In the genomic region with DNA sequence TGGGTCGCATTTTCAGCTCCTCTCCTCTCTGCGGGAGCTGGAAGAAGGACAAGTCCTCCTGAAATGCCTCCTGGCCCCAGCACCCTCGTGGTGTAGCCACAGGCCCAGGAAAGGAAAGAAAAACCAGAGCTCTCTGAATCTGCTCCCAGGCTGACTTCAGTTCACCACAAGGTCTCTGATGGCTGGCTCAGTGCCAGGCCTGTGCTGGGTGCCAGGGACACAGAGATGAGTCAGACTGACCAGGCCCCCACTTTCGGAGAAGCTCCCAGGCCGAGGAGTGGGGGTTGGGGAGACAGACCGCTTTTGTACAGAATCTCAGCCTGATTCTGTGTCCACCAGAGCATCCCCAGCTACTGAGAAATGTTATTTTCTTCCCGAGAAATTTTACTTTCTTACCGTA, we compare ENCODE assay signal across 9 cellular contexts. TPM values are rescaled to one million over a fixed set of nuclear protein-coding genes. Genes with fewer than 3 reads are reported as not detected.
A peak's percentile ranks its signal among the peaks of the same experiment; 100 is the strongest.
DNase-seq lines count a peak whose midpoint lies in the region; ATAC-seq, FAIRE-seq and TF ChIP-seq lines count a peak whose summit lies in the region.
"Had no signal": no experiment of that assay in that cellular context is flagged by ENCODE, and none has a peak within 500 bp of the region (broad histone marks: within the 10 kb centered on the region; RNA-seq: fewer than 3 reads in every experiment).

No MANE protein-coding gene starts in this region.

- no peaks in the 10 kb centered on the region for H3K79me2 ChIP-seq in DND-41 (ENCODE audit: insufficient read depth, low read length)

- H3K27me3 ChIP-seq in DND-41 (ENCODE audit: insufficient read depth, low read length, poor library complexity) (no peaks in the 10 kb centered on the region), H7 (ENCODE audit: control insufficient read depth, insufficient read depth, low read length) (no peaks in the 10 kb centered on the region)

- H3K9ac ChIP-seq in DND-41 (ENCODE audit: low read depth, low read length) = no peak overlapping the region
- H3K9ac ChIP-seq in kidney (ENCODE audit: low read length in 2 of 2) = no peak overlapping the region

- ATAC-seq in DND-41 (ENCODE audit: insufficient read depth, low read depth) = peak; percentile 27; the same call in 2 of the 3 replicates
- ATAC-seq in HG03064 (IDR thresholded peaks at IDR 0.05; ENCODE audit: low read depth, unreplicated experiment) = peak; percentile 49
- no peak for ATAC-seq in GM21360 (IDR thresholded peaks at IDR 0.05; ENCODE audit: unreplicated experiment)

- no peak overlapping the region for H3K4me3 ChIP-seq in DND-41 (ENCODE audit: low read depth in 1 of 2, low read length in 2 of 2)
- H3K4me3 ChIP-seq in astrocyte of the spinal cord (ENCODE audit: low read depth, low read length) = no peak overlapping the region
- no peak overlapping the region for H3K4me3 ChIP-seq in kidney (ENCODE audit: low read length in 2 of 2)
- no peak overlapping the region for H3K4me3 ChIP-seq in H7 (ENCODE audit: insufficient read depth, low read depth, low read length)

- DNase-seq in DND-41 (peak; percentile 64), T-helper 22 cell (ENCODE audit: low read depth) (peak; percentile 69), astrocyte of the spinal cord (ENCODE audit: low read depth, low spot score) (peak; percentile 99), kidney (peak; percentile 98), H7 (no peak)
- peak; percentile 65 to 78 for DNase-seq in stimulated activated CD4-positive, alpha-beta T cell treated with anti-CD3 and anti-CD28 coated beads, Interleukin-2, amount 100 ng/mL, for 24 hours

- H3K27ac ChIP-seq in DND-41 (ENCODE audit: low read length) (no peak overlapping the region), kidney (ENCODE audit: low read depth in 2 of 2, low read length in 2 of 2) (no peak overlapping the region)

- intact Hi-C loops in kidney (cut with DNase I) = no loop called here

- FAIRE-seq in kidney (lab: Jason Lieb, UNC) = no peak

- no peak overlapping the region for H3K4me2 ChIP-seq in DND-41 (ENCODE audit: insufficient read depth, low read length)

- no peak overlapping the region for H2AFZ ChIP-seq in DND-41 (ENCODE audit: low read depth, low read length)

- H3K4me1 ChIP-seq in DND-41 (ENCODE audit: insufficient read depth, low read length) (peaks cover 27% of the 10 kb centered on the region), kidney (ENCODE audit: control insufficient read depth in 1 of 2, insufficient read depth in 1 of 2, low read depth in 1 of 2, low read length in 2 of 2) (peaks cover 0 to 4% of the 10 kb centered on the region in 2 donors)

- H4K20me1 ChIP-seq in DND-41 (ENCODE audit: insufficient read depth, low read length) = no peaks in the 10 kb centered on the region

- H3K9me3 ChIP-seq in DND-41 (ENCODE audit: insufficient read depth, low read length, severe bottlenecking) = no peaks in the 10 kb centered on the region
- peaks cover 0 to 4% of the 10 kb centered on the region in 2 donors for H3K9me3 ChIP-seq in kidney (ENCODE audit: control insufficient read depth in 1 of 2, low read length in 2 of 2)

- in situ Hi-C loops in astrocyte of the spinal cord (cut with HindIII; ENCODE audit: low sequenced_read_pairs) = no loop called here

- H3K36me3 ChIP-seq in DND-41 (ENCODE audit: insufficient read depth, low read length) = no peaks in the 10 kb centered on the region
- no peaks in the 10 kb centered on the region for H3K36me3 ChIP-seq in kidney (ENCODE audit: control insufficient read depth in 1 of 2, insufficient read depth in 2 of 2, low read length in 2 of 2)
- no peaks in the 10 kb centered on the region; the same call in 1 of the 2 replicates for H3K36me3 ChIP-seq in H7 (replicated peaks; ENCODE audit: control insufficient read depth, insufficient read depth, low read length)

- no peak for TF ChIP-seq CTCF in DND-41 (IDR thresholded peaks at IDR 0.05; ENCODE audit: borderline replicate concordance, extremely low read depth, low read length, poor library complexity, severe bottlenecking)
- TF ChIP-seq CTCF in astrocyte of the spinal cord (IDR thresholded peaks at IDR 0.05; ENCODE audit: low read depth, low read length) = no peak
- TF ChIP-seq CTCF in kidney (IDR thresholded peaks at IDR 0.05; ENCODE audit: borderline replicate concordance, extremely low read depth, insufficient read depth) = no peak

RNA-seq across cellular contexts. Expression of a gene that starts 12.1 kb away (rescaled TPM):
- total RNA-seq in kidney = 19.6 TPM
- polyA plus RNA-seq in kidney (ENCODE audit: insufficient read depth, low read depth, low replicate concordance) = 8.3 TPM
- 2.7 and 9.1 TPM in 2 replicates for total RNA-seq in H7 (2014; rRNA removed; shearing (Covaris generic))

RNA-seq across cellular contexts. Expression of a gene that starts 20.5 kb away (rescaled TPM):
- 0.13 TPM for total RNA-seq in kidney
- polyA plus RNA-seq in kidney (ENCODE audit: insufficient read depth, low read depth, low replicate concordance) = not detected
- total RNA-seq in H7 (2014; rRNA removed; shearing (Covaris generic)) = 0.17 TPM in 1 of 2 replicates, not detected in the other
- total RNA-seq: NCI-H460 had no signal

RNA-seq across cellular contexts. Expression of a gene that starts 42.1 kb away (rescaled TPM):
- total RNA-seq in kidney = 205 TPM
- 331 TPM for polyA plus RNA-seq in kidney (ENCODE audit: insufficient read depth, low read depth, low replicate concordance)
- total RNA-seq in H7 (2014; rRNA removed; shearing (Covaris generic)) = 222 TPM in 2 replicates
